Comparison of ENCODE assay signal across 8 cellular contexts in the genomic region with DNA sequence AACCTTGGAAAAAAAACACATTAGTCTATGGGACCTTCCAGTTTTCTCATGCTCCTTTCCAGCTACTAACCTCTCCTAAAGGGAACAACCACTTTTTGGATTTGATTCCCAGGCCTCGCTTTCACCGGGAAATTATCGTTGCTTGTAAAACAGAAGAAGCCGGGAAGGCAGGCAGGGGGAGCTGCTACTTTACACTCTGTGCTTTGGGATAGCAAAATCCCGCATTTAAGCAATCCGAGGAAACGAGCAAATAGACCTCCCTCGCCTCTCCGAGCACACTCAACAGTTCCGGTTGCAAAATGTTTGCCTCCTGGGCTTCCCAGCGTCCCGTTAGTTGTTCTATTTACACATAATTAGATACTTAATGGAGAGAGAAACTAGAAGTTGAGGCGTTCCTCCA. TPM values are rescaled to one million over a fixed set of nuclear protein-coding genes. Genes with fewer than 3 reads are reported as not detected.
DNase-seq lines count a peak whose midpoint lies in the region; ATAC-seq and TF ChIP-seq lines count a peak whose summit lies in the region.

No MANE protein-coding gene starts in this region.

- TF ChIP-seq CTCF in HFFc6 (IDR thresholded peaks at IDR 0.05) (no peak), WTC11 (IDR thresholded peaks at IDR 0.05) (no peak), nephron progenitor cell (IDR thresholded peaks at IDR 0.05) (no peak)

- peak overlapping the region; percentile 63 to 93 (median 86) for H3K4me3 ChIP-seq in BLaER1 treated with 17β-estradiol and CSF1 and Interleukin-3, amounts not matched to agents 10 nM and 100 nM

- CTCF ChIA-PET in WTC11 (lab: Charles Lee): interaction anchor here (0.6 to 1.4 kb wide), 6 partner anchors 11 to 179 kb away, joined by 3 to 10 read pairs (median 3); no protein-coding TSS in a partner anchor

- peak overlapping the region; percentile 80 to 95 (median 87) for H3K4me2 ChIP-seq in BLaER1 treated with 17β-estradiol and CSF1 and Interleukin-3, amounts not matched to agents 10 nM and 100 nM

- H3K9me3 Mint-ChIP-seq in HFFc6: no peaks in the 10 kb centered on the region
- H3K9me3 Mint-ChIP-seq in WTC11: no peaks in the 10 kb centered on the region
- H3K9me3 Mint-ChIP-seq in nephron progenitor cell: no peaks in the 10 kb centered on the region

- H4K20me1 ChIP-seq in BLaER1 treated with 17β-estradiol and CSF1 and Interleukin-3, amounts not matched to agents 10 nM and 100 nM: peaks cover 0 to 15% (median 0%) of the 10 kb centered on the region in 11 experiments; a peak in 2 of 22 replicates

- peaks cover 0 to 40% (median 30%) of the 10 kb centered on the region in 11 experiments; a peak in 17 of 22 replicates for H3K9me3 ChIP-seq in BLaER1 treated with 17β-estradiol and CSF1 and Interleukin-3, amounts not matched to agents 10 nM and 100 nM (replicated peaks in 1 of 11)

- H3K27me3 Mint-ChIP-seq in HFFc6 (ENCODE audit: insufficient read depth): peaks cover 60% of the 10 kb centered on the region
- peaks cover 65% of the 10 kb centered on the region for H3K27me3 Mint-ChIP-seq in WTC11 (ENCODE audit: low read depth)
- peaks cover 81% of the 10 kb centered on the region for H3K27me3 Mint-ChIP-seq in nephron progenitor cell (ENCODE audit: low read depth, poor library complexity)

- H3K4me1 ChIP-seq in BLaER1 treated with 17β-estradiol and CSF1 and Interleukin-3, amounts not matched to agents 10 nM and 100 nM: peaks cover 47 to 77% (median 66%) of the 10 kb centered on the region in 10 experiments

- ATAC-seq in WTC11: peak; percentile 45

- H3K9ac ChIP-seq in BLaER1 treated with 17β-estradiol and CSF1 and Interleukin-3, amounts not matched to agents 10 nM and 100 nM: peak overlapping the region; percentile 46 to 96 (median 84); a peak in 21 of 22 replicates

- DNase-seq in HFFc6: no peak
- DNase-seq in WTC11 (ENCODE audit: low spot score): peak; percentile 43
- DNase-seq in foreskin melanocyte: peak; percentile 57
- DNase-seq in nephron progenitor cell: peak; percentile 32
- no peak for DNase-seq in SW 1271 (lab: John Stamatoyannopoulos, UW)
- no peak for DNase-seq in activated CD8-positive, alpha-beta memory T cell treated with anti-CD3 and anti-CD28 coated beads, Interleukin-2, amount 50 U/mL, for 48 hours
- no peak for DNase-seq in stimulated activated CD4-positive, alpha-beta T cell treated with anti-CD3 and anti-CD28 coated beads, Interleukin-12 subunit alpha, Interleukin-12 subunit beta, amount 100 ng/mL, for 4 hours

- H3K36me3 ChIP-seq in BLaER1 treated with 17β-estradiol and CSF1 and Interleukin-3, amounts not matched to agents 10 nM and 100 nM: peaks cover 0 to 41% (median 37%) of the 10 kb centered on the region in 11 experiments; a peak in 18 of 22 replicates

- POLR2A ChIA-PET in WTC11 (lab: Charles Lee): interaction anchor here (0.6 kb wide), 2 partner anchors 13 to 1580 kb away, joined by 3 to 6 read pairs; no protein-coding TSS in a partner anchor

- peaks cover 8% of the 10 kb centered on the region for H3K4me1 Mint-ChIP-seq in HFFc6 (ENCODE audit: low read depth)
- H3K4me1 Mint-ChIP-seq in WTC11: peaks cover 13% of the 10 kb centered on the region
- peaks cover 11% of the 10 kb centered on the region for H3K4me1 Mint-ChIP-seq in nephron progenitor cell

- peaks cover 0 to 21% (median 0%) of the 10 kb centered on the region in 11 experiments; a peak in 5 of 22 replicates for H3K27me3 ChIP-seq in BLaER1 treated with 17β-estradiol and CSF1 and Interleukin-3, amounts not matched to agents 10 nM and 100 nM

- H3K27ac Mint-ChIP-seq in HFFc6: no peak overlapping the region
- H3K27ac Mint-ChIP-seq in WTC11: no peak overlapping the region
- H3K27ac Mint-ChIP-seq in nephron progenitor cell: no peak overlapping the region

- H3K36me3 Mint-ChIP-seq in HFFc6 (ENCODE audit: low read depth): no peaks in the 10 kb centered on the region
- no peaks in the 10 kb centered on the region for H3K36me3 Mint-ChIP-seq in WTC11
- H3K36me3 Mint-ChIP-seq in nephron progenitor cell (ENCODE audit: low read depth): no peaks in the 10 kb centered on the region

- peak overlapping the region in 10 of 11 experiments; percentile 39 to 97 (median 87); a peak in 20 of 22 replicates for H3K27ac ChIP-seq in BLaER1 treated with 17β-estradiol and CSF1 and Interleukin-3, amounts not matched to agents 10 nM and 100 nM

- H3K4me3 Mint-ChIP-seq in HFFc6: peak overlapping the region; percentile 50
- H3K4me3 Mint-ChIP-seq in WTC11: peak overlapping the region; percentile 74
- H3K4me3 Mint-ChIP-seq in nephron progenitor cell: peak overlapping the region; percentile 84

TF ChIP-seq in WTC11, 78 proteins besides CTCF, POLR2A, EP300 and RAD21:
- TF ChIP-seq, protein P1, sequence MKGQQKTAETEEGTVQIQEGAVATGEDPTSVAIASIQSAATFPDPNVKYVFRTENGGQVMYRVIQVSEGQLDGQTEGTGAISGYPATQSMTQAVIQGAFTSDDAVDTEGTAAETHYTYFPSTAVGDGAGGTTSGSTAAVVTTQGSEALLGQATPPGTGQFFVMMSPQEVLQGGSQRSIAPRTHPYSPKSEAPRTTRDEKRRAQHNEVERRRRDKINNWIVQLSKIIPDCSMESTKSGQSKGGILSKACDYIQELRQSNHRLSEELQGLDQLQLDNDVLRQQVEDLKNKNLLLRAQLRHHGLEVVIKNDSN (CRISPR knock-in tag; IDR thresholded peaks at IDR 0.05): no peak
- TF ChIP-seq, protein P2, sequence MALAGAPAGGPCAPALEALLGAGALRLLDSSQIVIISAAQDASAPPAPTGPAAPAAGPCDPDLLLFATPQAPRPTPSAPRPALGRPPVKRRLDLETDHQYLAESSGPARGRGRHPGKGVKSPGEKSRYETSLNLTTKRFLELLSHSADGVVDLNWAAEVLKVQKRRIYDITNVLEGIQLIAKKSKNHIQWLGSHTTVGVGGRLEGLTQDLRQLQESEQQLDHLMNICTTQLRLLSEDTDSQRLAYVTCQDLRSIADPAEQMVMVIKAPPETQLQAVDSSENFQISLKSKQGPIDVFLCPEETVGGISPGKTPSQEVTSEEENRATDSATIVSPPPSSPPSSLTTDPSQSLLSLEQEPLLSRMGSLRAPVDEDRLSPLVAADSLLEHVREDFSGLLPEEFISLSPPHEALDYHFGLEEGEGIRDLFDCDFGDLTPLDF (CRISPR knock-in tag; IDR thresholded peaks at IDR 0.05): no peak
- TF ChIP-seq, protein P3, sequence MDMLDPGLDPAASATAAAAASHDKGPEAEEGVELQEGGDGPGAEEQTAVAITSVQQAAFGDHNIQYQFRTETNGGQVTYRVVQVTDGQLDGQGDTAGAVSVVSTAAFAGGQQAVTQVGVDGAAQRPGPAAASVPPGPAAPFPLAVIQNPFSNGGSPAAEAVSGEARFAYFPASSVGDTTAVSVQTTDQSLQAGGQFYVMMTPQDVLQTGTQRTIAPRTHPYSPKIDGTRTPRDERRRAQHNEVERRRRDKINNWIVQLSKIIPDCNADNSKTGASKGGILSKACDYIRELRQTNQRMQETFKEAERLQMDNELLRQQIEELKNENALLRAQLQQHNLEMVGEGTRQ (CRISPR knock-in tag; IDR thresholded peaks at IDR 0.05): no peak
- no peak for TF ChIP-seq NFYB (CRISPR knock-in tag; conservative IDR thresholded peaks at IDR 0.05; ENCODE audit: low read depth)
- no peak for TF ChIP-seq ATF1 (CRISPR knock-in tag; IDR thresholded peaks at IDR 0.05)
- TF ChIP-seq SMAD4 (CRISPR knock-in tag; IDR thresholded peaks at IDR 0.05): no peak
- TF ChIP-seq, protein P4, sequence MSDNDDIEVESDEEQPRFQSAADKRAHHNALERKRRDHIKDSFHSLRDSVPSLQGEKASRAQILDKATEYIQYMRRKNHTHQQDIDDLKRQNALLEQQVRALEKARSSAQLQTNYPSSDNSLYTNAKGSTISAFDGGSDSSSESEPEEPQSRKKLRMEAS (CRISPR knock-in tag; IDR thresholded peaks at IDR 0.05): no peak
- no peak for TF ChIP-seq FOXJ3 (CRISPR knock-in tag; IDR thresholded peaks at IDR 0.05; ENCODE audit: borderline replicate concordance)
- no peak for TF ChIP-seq CBFB (CRISPR knock-in tag; IDR thresholded peaks at IDR 0.05; ENCODE audit: low read depth)
- TF ChIP-seq, protein P5, sequence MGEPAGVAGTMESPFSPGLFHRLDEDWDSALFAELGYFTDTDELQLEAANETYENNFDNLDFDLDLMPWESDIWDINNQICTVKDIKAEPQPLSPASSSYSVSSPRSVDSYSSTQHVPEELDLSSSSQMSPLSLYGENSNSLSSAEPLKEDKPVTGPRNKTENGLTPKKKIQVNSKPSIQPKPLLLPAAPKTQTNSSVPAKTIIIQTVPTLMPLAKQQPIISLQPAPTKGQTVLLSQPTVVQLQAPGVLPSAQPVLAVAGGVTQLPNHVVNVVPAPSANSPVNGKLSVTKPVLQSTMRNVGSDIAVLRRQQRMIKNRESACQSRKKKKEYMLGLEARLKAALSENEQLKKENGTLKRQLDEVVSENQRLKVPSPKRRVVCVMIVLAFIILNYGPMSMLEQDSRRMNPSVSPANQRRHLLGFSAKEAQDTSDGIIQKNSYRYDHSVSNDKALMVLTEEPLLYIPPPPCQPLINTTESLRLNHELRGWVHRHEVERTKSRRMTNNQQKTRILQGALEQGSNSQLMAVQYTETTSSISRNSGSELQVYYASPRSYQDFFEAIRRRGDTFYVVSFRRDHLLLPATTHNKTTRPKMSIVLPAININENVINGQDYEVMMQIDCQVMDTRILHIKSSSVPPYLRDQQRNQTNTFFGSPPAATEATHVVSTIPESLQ (CRISPR knock-in tag; IDR thresholded peaks at IDR 0.05): no peak
- TF ChIP-seq, protein P6, sequence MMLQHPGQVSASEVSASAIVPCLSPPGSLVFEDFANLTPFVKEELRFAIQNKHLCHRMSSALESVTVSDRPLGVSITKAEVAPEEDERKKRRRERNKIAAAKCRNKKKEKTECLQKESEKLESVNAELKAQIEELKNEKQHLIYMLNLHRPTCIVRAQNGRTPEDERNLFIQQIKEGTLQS (CRISPR knock-in tag; conservative IDR thresholded peaks at IDR 0.05): no peak

RNA-seq across cellular contexts. Expression of a gene that starts 1.2 kb away (rescaled TPM):
- under 1 TPM in 3 of 6 experiments, not detected in 3; 0.07 to 0.15 (median 0.07) TPM for total RNA-seq in HFFc6 (2021; fragmentation: NEBNext Ultra II Directional; extraction: Animal tissue kit (Norgen Biotek cat#: 25700))
- total RNA-seq in WTC11 (2021): 0.17 to 0.39 TPM (median 0.37 TPM) in 3 replicates

Comparison
In these comparisons a context has a peak if more than half of its experiments do, and no peak if none do; other contexts are left out.
1. DNase-seq: peak in WTC11 (single experiment), foreskin melanocyte (single experiment) and nephron progenitor cell (single experiment); none in HFFc6 (single experiment), SW 1271 (0 of 2), activated CD8-positive, alpha-beta memory T cell treated with anti-CD3 and anti-CD28 coated beads, Interleukin-2, amount 50 U/mL, for 48 hours (single experiment) and stimulated activated CD4-positive, alpha-beta T cell treated with anti-CD3 and anti-CD28 coated beads, Interleukin-12 subunit alpha, Interleukin-12 subunit beta, amount 100 ng/mL, for 4 hours (single experiment).
2. Peak in every context shown above with its lines, with median percentiles within 50 percentile points of each other: H3K4me3 Mint-ChIP-seq.